Comparison of ENCODE assay signal across 31 cellular contexts in the genomic region with DNA sequence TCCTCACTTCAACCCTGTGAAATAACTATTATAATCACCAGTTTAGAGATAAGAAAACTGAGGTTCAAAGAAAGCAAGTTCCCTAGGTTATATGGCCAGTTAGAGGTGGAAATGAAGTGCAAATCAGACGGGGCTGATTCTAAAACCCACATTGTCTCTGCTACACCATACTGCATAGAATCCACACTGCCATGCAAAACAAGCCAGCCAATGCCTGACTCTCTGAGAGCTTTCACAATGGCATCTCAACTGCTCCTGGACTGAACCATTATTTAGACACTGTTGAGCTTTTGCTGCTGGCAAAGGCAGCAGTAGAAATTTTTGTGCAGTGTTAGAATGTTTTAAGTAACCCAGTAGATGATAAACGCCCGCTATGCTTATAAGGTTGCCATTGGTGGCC.
"Had no signal": no experiment of that assay in that cellular context is flagged by ENCODE, and none has a peak within 500 bp of the region (broad histone marks: within the 10 kb centered on the region; RNA-seq: fewer than 3 reads in every experiment).

No MANE protein-coding gene starts in this region.

- H3K9me3 Mint-ChIP-seq: activated CD4-positive, alpha-beta memory T cell treated with anti-CD3 and anti-CD28 coated beads, Interleukin-2, amount 10 ng/mL, durations not matched to agents 7 days and 5 days; activated CD4-positive, alpha-beta T cell treated with anti-CD3 and anti-CD28 coated beads, Interleukin-2, amount 10 ng/mL, durations not matched to agents 7 days and 5 days; activated T-cell treated with anti-CD3 and anti-CD28 coated beads, Interleukin-2, amount 50 U/mL, for 24 hours; nephron progenitor cell; stimulated activated naive B cell treated with anti-CD40 and anti-IgM and Interleukin-4, amounts not matched to agents 10 μg/mL and 1 μg/mL and 100 μg/mL, for 72 hours; T-helper 1 cell treated with Interleukin-12 subunit alpha and Interleukin-12 subunit beta and Interleukin-4 antibody, amounts not matched to agents 30 μg/mL and 1 μg/mL, for 36 hours had no signal

- H3K36me3 ChIP-seq: colonic mucosa, gastrocnemius medialis, pancreas, sigmoid colon, stomach, tibial nerve, WERI-Rb-1 had no signal

- H3K4me1 ChIP-seq: colonic mucosa, gastrocnemius medialis, pancreas, psoas muscle, stomach had no signal

- H3K4me1 Mint-ChIP-seq: activated CD4-positive, alpha-beta memory T cell treated with anti-CD3 and anti-CD28 coated beads, Interleukin-2, amount 10 ng/mL, durations not matched to agents 7 days and 5 days; activated CD4-positive, alpha-beta T cell treated with anti-CD3 and anti-CD28 coated beads, Interleukin-2, amount 10 ng/mL, durations not matched to agents 7 days and 5 days; naive B cell; nephron progenitor cell had no signal

- H3K27ac ChIP-seq: colonic mucosa, pancreas, psoas muscle, sigmoid colon, stomach, tibial nerve, WERI-Rb-1 had no signal

- FAIRE-seq: keratinocyte, pancreas, small intestine, TTC549 had no signal

- H3K27me3 ChIP-seq: colonic mucosa, gastrocnemius medialis, pancreas, sigmoid colon, stomach, tibial nerve had no signal

- ATAC-seq: gastrocnemius medialis; left ventricle myocardium superior; pancreas; psoas muscle; stimulated activated naive B cell treated with anti-CD40 and anti-IgM and Interleukin-4, amounts not matched to agents 10 μg/mL and 1 μg/mL and 100 μg/mL, for 72 hours had no signal

- H3K27me3 Mint-ChIP-seq: activated CD4-positive, alpha-beta memory T cell treated with anti-CD3 and anti-CD28 coated beads, Interleukin-2, amount 10 ng/mL, durations not matched to agents 7 days and 5 days; activated CD4-positive, alpha-beta T cell treated with anti-CD3 and anti-CD28 coated beads, Interleukin-2, amount 10 ng/mL, durations not matched to agents 7 days and 5 days had no signal

- H3K4me3 Mint-ChIP-seq: activated CD4-positive, alpha-beta memory T cell treated with anti-CD3 and anti-CD28 coated beads, Interleukin-2, amount 10 ng/mL, durations not matched to agents 7 days and 5 days; activated CD4-positive, alpha-beta T cell treated with anti-CD3 and anti-CD28 coated beads, Interleukin-2, amount 10 ng/mL, durations not matched to agents 7 days and 5 days; activated T-cell treated with anti-CD3 and anti-CD28 coated beads, Interleukin-2, amount 50 U/mL, for 24 hours; naive B cell; nephron progenitor cell; stimulated activated naive B cell treated with anti-CD40 and anti-IgM and Interleukin-4, amounts not matched to agents 10 μg/mL and 1 μg/mL and 100 μg/mL, for 72 hours; T-helper 1 cell treated with Interleukin-12 subunit alpha and Interleukin-12 subunit beta and Interleukin-4 antibody, amounts not matched to agents 30 μg/mL and 1 μg/mL, for 36 hours had no signal

- H3K9me3 ChIP-seq: colonic mucosa, gastrocnemius medialis, pancreas, psoas muscle, sigmoid colon, stomach, tibial nerve had no signal

- H3K27ac Mint-ChIP-seq: activated CD4-positive, alpha-beta memory T cell treated with anti-CD3 and anti-CD28 coated beads, Interleukin-2, amount 10 ng/mL, durations not matched to agents 7 days and 5 days; activated CD4-positive, alpha-beta T cell treated with anti-CD3 and anti-CD28 coated beads, Interleukin-2, amount 10 ng/mL, durations not matched to agents 7 days and 5 days; activated T-cell treated with anti-CD3 and anti-CD28 coated beads, Interleukin-2, amount 50 U/mL, for 24 hours; naive B cell; nephron progenitor cell; stimulated activated naive B cell treated with anti-CD40 and anti-IgM and Interleukin-4, amounts not matched to agents 10 μg/mL and 1 μg/mL and 100 μg/mL, for 72 hours; T-helper 1 cell treated with Interleukin-12 subunit alpha and Interleukin-12 subunit beta and Interleukin-4 antibody, amounts not matched to agents 30 μg/mL and 1 μg/mL, for 36 hours had no signal

- H3K4me3 ChIP-seq: colonic mucosa, gastrocnemius medialis, pancreas, psoas muscle, sigmoid colon, stomach, tibial nerve had no signal

- H3K36me3 Mint-ChIP-seq: naive B cell; stimulated activated naive B cell treated with anti-CD40 and anti-IgM and Interleukin-4, amounts not matched to agents 10 μg/mL and 1 μg/mL and 100 μg/mL, for 72 hours had no signal

- DNase-seq: activated CD4-positive, alpha-beta memory T cell treated with anti-CD3 and anti-CD28 coated beads, Interleukin-2, amount 10 ng/mL, durations not matched to agents 7 days and 5 days; activated CD4-positive, alpha-beta T cell treated with anti-CD3 and anti-CD28 coated beads, Interleukin-2, amount 10 ng/mL, durations not matched to agents 7 days and 5 days; activated CD4-positive, CD25-positive, alpha-beta regulatory T cell treated with anti-CD3 and anti-CD28 coated beads, Interleukin-2, amount 50 U/mL, for 72 hours; activated CD8-positive, alpha-beta memory T cell treated with anti-CD3 and anti-CD28 coated beads, Interleukin-2, amount 50 U/mL, for 48 hours; activated gamma-delta T cell; activated naive CD4-positive, alpha-beta T cell treated with anti-CD3 and anti-CD28 coated beads, Interleukin-2, amount 50 U/mL, for 16 hours; activated T-cell treated with anti-CD3 and anti-CD28 coated beads, Interleukin-2, amount 50 U/mL, for 24 hours; amygdala; cerebellar nuclear complex; colonic mucosa; effector CD8-positive, alpha-beta T cell; gastrocnemius medialis; glutamatergic neuron; left cardiac atrium; left ventricle myocardium superior; naive B cell; nephron progenitor cell; pancreas; psoas muscle; sigmoid colon; small intestine; stimulated activated CD4-positive, alpha-beta T cell treated with anti-CD3 and anti-CD28 coated beads, Interleukin-4, amount 100 ng/mL, for 4 hours; stimulated activated CD8-positive, alpha-beta memory T cell treated with anti-CD3 and anti-CD28 coated beads, Interleukin-4, amount 100 ng/mL, for 48 hours; stimulated activated naive B cell treated with anti-CD40 and anti-IgM and Interleukin-4, amounts not matched to agents 10 μg/mL and 1 μg/mL and 100 μg/mL, for 72 hours; stomach; T-helper 9 cell; WERI-Rb-1 had no signal
